21 cellular contexts compared by ENCODE assay signal in the genomic region with DNA sequence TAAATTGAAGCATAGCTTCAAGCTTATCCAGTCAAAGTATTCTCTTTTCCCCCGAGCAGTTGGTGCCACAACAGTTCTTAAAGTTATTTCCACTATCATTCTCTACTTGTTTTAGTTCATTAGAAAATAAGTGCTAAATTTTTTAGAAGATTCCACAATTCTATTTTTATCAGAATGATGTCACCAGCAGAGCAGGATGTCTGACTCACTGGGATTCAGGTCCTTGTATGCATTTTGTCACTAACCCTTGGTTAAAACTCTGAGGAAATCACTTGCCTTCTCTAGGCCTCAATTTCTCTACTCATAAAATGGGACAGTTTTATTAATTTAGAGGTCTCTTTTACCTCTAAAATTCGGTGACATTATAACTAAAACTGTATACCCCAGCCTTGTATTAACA. TPM values are rescaled to one million over a fixed set of nuclear protein-coding genes. Genes with fewer than 3 reads are reported as not detected.
A peak's percentile ranks its signal among the peaks of the same experiment; 100 is the strongest.
DNase-seq lines count a peak whose midpoint lies in the region; ATAC-seq and TF ChIP-seq lines count a peak whose summit lies in the region.
"Had no signal": no experiment of that assay in that cellular context is flagged by ENCODE, and none has a peak within 500 bp of the region (broad histone marks: within the 10 kb centered on the region; RNA-seq: fewer than 3 reads in every experiment).

No MANE protein-coding gene starts in this region.

- no peak overlapping the region for H2AFZ ChIP-seq in IMR-90 (replicated peaks; ENCODE audit: low read length, poor library complexity)

- peak; percentile 5 for DNase-seq in AG04449 (ENCODE audit: low read depth, low spot score)
- DNase-seq in IMR-90, result peak; percentile 53
- peak; percentile 46 for DNase-seq in choroid plexus epithelial cell (ENCODE audit: low read depth)
- peak; percentile 50 for DNase-seq in mesendoderm
- DNase-seq in hippocampal formation (lab: John Stamatoyannopoulos, UW), result no peak
- DNase-seq in stimulated activated CD4-positive, alpha-beta T cell treated with anti-CD3 and anti-CD28 coated beads, Interleukin-12 subunit alpha, Interleukin-12 subunit beta, amount 100 ng/mL, for 4 hours, result no peak
- DNase-seq in T1000 (lab: John Stamatoyannopoulos, UW), result no peak
- DNase-seq: activated CD4-positive, alpha-beta T cell treated with anti-CD3 and anti-CD28 coated beads for 48 hours; activated naive CD4-positive, alpha-beta T cell treated with anti-CD3 and anti-CD28 coated beads, Interleukin-2, amount 10 ng/mL, durations not matched to agents 7 days and 5 days; Calu3; effector memory CD4-positive, alpha-beta T cell; gastrocnemius medialis; MG63; NCI-H187 treated with DMSO at 0.1 percent for 48 hours; nephron progenitor cell had no signal

- BruUV-seq in IMR-90 (replicated peaks; lab: Mats Ljungman, UMichigan), result no TSS peak

- H3K4ac ChIP-seq in IMR-90 (ENCODE audit: low read depth, low read length) (no peak overlapping the region), mesendoderm (ENCODE audit: low read depth, low read length) (no peak overlapping the region)

- H3K56ac ChIP-seq in IMR-90 (ENCODE audit: extremely low read depth, insufficient read depth, low read length) (no peak overlapping the region), mesendoderm (ENCODE audit: low read length) (no peak overlapping the region)

- no peak overlapping the region for H2AK9ac ChIP-seq in IMR-90 (replicated peaks; ENCODE audit: low read depth, low read length, poor library complexity)

- in situ Hi-C loops in IMR-90 (cut with MboI; ENCODE audit: low sequenced_read_pairs), result no loop called here

- H3K36me3 ChIP-seq in IMR-90 (ENCODE audit: control insufficient read depth, insufficient read depth, low read length) (no peaks in the 10 kb centered on the region), mesendoderm (ENCODE audit: control insufficient read depth, insufficient read depth, low read length) (no peaks in the 10 kb centered on the region)
- H3K36me3 ChIP-seq: gastrocnemius medialis, MG63 had no signal

- TF ChIP-seq CTCF in AG04449 (IDR thresholded peaks at IDR 0.05; ENCODE audit: insufficient read depth, low read length, missing control alignments), result no peak
- TF ChIP-seq CTCF in IMR-90 (conservative IDR thresholded peaks at IDR 0.05; ENCODE audit: low read depth, low read length), result no peak
- TF ChIP-seq CTCF in choroid plexus epithelial cell (conservative IDR thresholded peaks at IDR 0.05; ENCODE audit: low read depth, low read length), result no peak

- no peaks in the 10 kb centered on the region for H3K9me1 ChIP-seq in IMR-90 (ENCODE audit: insufficient read depth, low read length)

- H3K4me1 ChIP-seq in IMR-90 (ENCODE audit: control insufficient read depth, insufficient read depth, low read length), result no peaks in the 10 kb centered on the region
- no peaks in the 10 kb centered on the region for H3K4me1 ChIP-seq in mesendoderm (ENCODE audit: control insufficient read depth, low read depth, low read length)
- H3K4me1 ChIP-seq: gastrocnemius medialis had no signal

- CTCF ChIA-PET in AG04449 (lab: Yijun Ruan, JAX) (no interaction called here), IMR-90 (lab: Yijun Ruan, JAX) (no interaction called here)

- no peak overlapping the region for H3K9ac ChIP-seq in IMR-90 (ENCODE audit: low read depth, low read length)
- no peak overlapping the region for H3K9ac ChIP-seq in mesendoderm (ENCODE audit: low read length)

- no peak for TF ChIP-seq POLR2A in IMR-90 (IDR thresholded peaks at IDR 0.05; ENCODE audit: low read depth, low read length)

- H2BK15ac ChIP-seq in IMR-90 (ENCODE audit: low read depth, low read length) (no peak overlapping the region), mesendoderm (replicated peaks; ENCODE audit: low read depth) (no peak overlapping the region)

- peak; percentile 49 for ATAC-seq in IMR-90 (ENCODE audit: low read depth)
- no peak for ATAC-seq in GM19324 (IDR thresholded peaks at IDR 0.05; ENCODE audit: low FRiP score, unreplicated experiment)
- ATAC-seq: gastrocnemius medialis, HCT116 had no signal

- dilution Hi-C loops in IMR-90 (cut with HindIII; ENCODE audit: low sequenced_read_pairs, unreplicated experiment), result no loop called here

- no peaks in the 10 kb centered on the region for H3K79me2 ChIP-seq in mesendoderm (ENCODE audit: control insufficient read depth, insufficient read depth, low read length)

- H2BK20ac ChIP-seq in IMR-90 (ENCODE audit: low read depth, low read length), result no peak overlapping the region

- no peak overlapping the region for H3K23ac ChIP-seq in IMR-90 (ENCODE audit: low read depth, low read length)
- H3K23ac ChIP-seq in mesendoderm (ENCODE audit: low read length), result no peak overlapping the region

- H4K8ac ChIP-seq in IMR-90 (ENCODE audit: low read depth in 2 of 2, low read length in 2 of 2) (no peak overlapping the region), mesendoderm (ENCODE audit: low read depth, low read length) (no peak overlapping the region)

- no peak overlapping the region for H4K91ac ChIP-seq in IMR-90 (ENCODE audit: insufficient read depth, low read depth, low read length)

- H3K4me2 ChIP-seq in IMR-90 (ENCODE audit: low read depth, low read length) (no peak overlapping the region), mesendoderm (ENCODE audit: low read length) (no peak overlapping the region)

- WGBS in IMR-90 (ENCODE audit: extremely low coverage in 2 of 2, insufficient read length in 1 of 2), 2 experiments, result no CpG with 5 or more reads among the region's 2 CpGs
- no CpG with 5 or more reads among the region's 2 CpGs for WGBS in mesendoderm (ENCODE audit: extremely low coverage, insufficient coverage, low lambda C conversion rate)

- no peaks in the 10 kb centered on the region for H4K20me1 ChIP-seq in IMR-90 (ENCODE audit: insufficient read depth, low read length)

- H3K4me3 ChIP-seq in AG04449 (ENCODE audit: low read depth, low read length), result no peak overlapping the region
- no peak overlapping the region for H3K4me3 ChIP-seq in IMR-90 (ENCODE audit: insufficient read depth, low read depth, low read length)
- no peak overlapping the region for H3K4me3 ChIP-seq in choroid plexus epithelial cell (ENCODE audit: low read depth, low read length)
- no peak overlapping the region for H3K4me3 ChIP-seq in mesendoderm (ENCODE audit: low read length)
- H3K4me3 ChIP-seq: gastrocnemius medialis, MG63, SK-N-MC had no signal

- POLR2A ChIA-PET in AG04449 (lab: Yijun Ruan, JAX), result no interaction called here
- POLR2A ChIA-PET in IMR-90 (lab: Charles Lee; ENCODE audit: unreplicated experiment), result no interaction called here

- intact Hi-C loops in IMR-90 (cut with micrococcal nuclease), result no loop called here

- no peak overlapping the region for H3K27ac ChIP-seq in IMR-90 (ENCODE audit: insufficient read depth, low read length)
- H3K27ac ChIP-seq in mesendoderm (ENCODE audit: low read depth, low read length), result no peak overlapping the region
- H3K27ac ChIP-seq: gastrocnemius medialis, SK-N-MC had no signal

- H2BK5ac ChIP-seq in IMR-90 (ENCODE audit: low read depth, low read length, poor library complexity, severe bottlenecking), result no peak overlapping the region
- H2BK5ac ChIP-seq in mesendoderm (ENCODE audit: low read length), result no peak overlapping the region

- no peak overlapping the region for H3K14ac ChIP-seq in IMR-90 (replicated peaks; ENCODE audit: low read depth, low read length)

- H3K18ac ChIP-seq in IMR-90 (ENCODE audit: low read depth, low read length) (no peak overlapping the region), mesendoderm (ENCODE audit: low read length) (no peak overlapping the region)

- H3K79me1 ChIP-seq in IMR-90 (ENCODE audit: low read depth in 1 of 2, low read length in 2 of 2) (no peaks in the 10 kb centered on the region), mesendoderm (ENCODE audit: low read length) (no peaks in the 10 kb centered on the region)

- H3K27me3 ChIP-seq in IMR-90 (ENCODE audit: control insufficient read depth, insufficient read depth, low read length), result no peaks in the 10 kb centered on the region
- no peaks in the 10 kb centered on the region for H3K27me3 ChIP-seq in mesendoderm (ENCODE audit: insufficient read depth, low read length, poor library complexity)
- H3K27me3 ChIP-seq: gastrocnemius medialis, MG63 had no signal

- H2AK5ac ChIP-seq in IMR-90 (ENCODE audit: low read depth, low read length) (no peak overlapping the region), mesendoderm (ENCODE audit: low read length) (no peak overlapping the region)

- no peaks in the 10 kb centered on the region for H3K9me3 ChIP-seq in IMR-90 (ENCODE audit: control insufficient read depth, insufficient read depth, low read length)
- H3K9me3 ChIP-seq: gastrocnemius medialis, MG63 had no signal

- H2BK120ac ChIP-seq in IMR-90 (ENCODE audit: low read depth, low read length) (no peak overlapping the region; the same call in 1 of the 2 replicates), mesendoderm (ENCODE audit: low read depth, low read length) (no peak overlapping the region)

- TF ChIP-seq RAD21 in IMR-90 (IDR thresholded peaks at IDR 0.05; ENCODE audit: low read length), result no peak

- no peak overlapping the region for H4K5ac ChIP-seq in IMR-90 (ENCODE audit: low read depth, low read length)
- H4K5ac ChIP-seq in mesendoderm (ENCODE audit: low read length), result no peak overlapping the region

TF ChIP-seq in IMR-90, 13 proteins besides CTCF, POLR2A, EP300 and RAD21 (continues in another document):
- TF ChIP-seq, protein P1, sequence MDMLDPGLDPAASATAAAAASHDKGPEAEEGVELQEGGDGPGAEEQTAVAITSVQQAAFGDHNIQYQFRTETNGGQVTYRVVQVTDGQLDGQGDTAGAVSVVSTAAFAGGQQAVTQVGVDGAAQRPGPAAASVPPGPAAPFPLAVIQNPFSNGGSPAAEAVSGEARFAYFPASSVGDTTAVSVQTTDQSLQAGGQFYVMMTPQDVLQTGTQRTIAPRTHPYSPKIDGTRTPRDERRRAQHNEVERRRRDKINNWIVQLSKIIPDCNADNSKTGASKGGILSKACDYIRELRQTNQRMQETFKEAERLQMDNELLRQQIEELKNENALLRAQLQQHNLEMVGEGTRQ (IDR thresholded peaks at IDR 0.05; ENCODE audit: low read depth, low read length), result no peak
- no peak for TF ChIP-seq MAFK (IDR thresholded peaks at IDR 0.05; ENCODE audit: low read depth, low read length)
- no peak for TF ChIP-seq BHLHE40 (IDR thresholded peaks at IDR 0.05; ENCODE audit: low read depth, low read length)
- no peak for TF ChIP-seq MXI1 (IDR thresholded peaks at IDR 0.05; ENCODE audit: borderline replicate concordance, low read depth, low read length)
- TF ChIP-seq NFE2L2 (IDR thresholded peaks at IDR 0.05; ENCODE audit: low read depth, low read length), result no peak
- no peak for TF ChIP-seq RFX5 (IDR thresholded peaks at IDR 0.05; ENCODE audit: low read depth, low read length)
- no peak for TF ChIP-seq SMC3 (IDR thresholded peaks at IDR 0.05; ENCODE audit: low read depth, low read length)
- TF ChIP-seq RCOR1 (IDR thresholded peaks at IDR 0.05; ENCODE audit: insufficient replicate concordance, low read length), result no peak
- no peak for TF ChIP-seq CHD1 (IDR thresholded peaks at IDR 0.05; ENCODE audit: low read depth, low read length)

RNA-seq across cellular contexts. Expression of gene DDX53, which starts 3.4 kb away (rescaled TPM):
- total RNA-seq in IMR-90 (2012; rRNA removed), result not detected in 2 replicates
- not detected in 2 replicates for polyA plus RNA-seq in IMR-90 (2012; rRNA removed)
- not detected in 2 replicates for polyA plus RNA-seq in IMR-90 (2012; cell fraction: cytosol; rRNA removed)
- polyA plus RNA-seq in IMR-90 (2012; cell fraction: nucleus; rRNA removed; ENCODE audit: low replicate concordance), result not detected in 2 replicates
- not detected for polyA plus RNA-seq in mesendoderm (2013, experiment 1 of 2)
- polyA plus RNA-seq in mesendoderm (2013, experiment 2 of 2), result not detected
- total RNA-seq: Calu3, cardiac septum, gastrocnemius medialis, NCI-H460, urinary bladder had no signal
- polyA plus RNA-seq: urinary bladder had no signal

Comparison
In these comparisons a context has a peak if more than half of its experiments do, and no peak if none do; other contexts are left out.
1. DNase-seq: peak in AG04449 (single experiment), IMR-90 (single experiment), choroid plexus epithelial cell (single experiment) and mesendoderm (single experiment); none in hippocampal formation (0 of 2), stimulated activated CD4-positive, alpha-beta T cell treated with anti-CD3 and anti-CD28 coated beads, Interleukin-12 subunit alpha, Interleukin-12 subunit beta, amount 100 ng/mL, for 4 hours (single experiment) and T1000 (single experiment).